1 cellular context compared by ENCODE assay signal in genomic region chr12:106941481-106942156, GRCh38.
TF ChIP-seq lines count a peak whose summit lies in the region.

No MANE protein-coding gene starts in this region.

TF ChIP-seq in K562, 482 proteins besides CTCF, POLR2A, EP300 and RAD21 (continued from another document and continues in another):
- TF ChIP-seq SLC30A9 (CRISPR knock-in tag; IDR thresholded peaks at IDR 0.05) = no peak
- no peak for TF ChIP-seq ESRRA (IDR thresholded peaks at IDR 0.05; ENCODE audit: borderline replicate concordance, low read depth)
- TF ChIP-seq ZNF707 (CRISPR knock-in tag; conservative IDR thresholded peaks at IDR 0.05) = no peak
- TF ChIP-seq CREB3L1 (IDR thresholded peaks at IDR 0.05; ENCODE audit: borderline replicate concordance, low read depth) = no peak
- no peak for TF ChIP-seq JUNB (CRISPR knock-in tag; conservative IDR thresholded peaks at IDR 0.05)
- TF ChIP-seq PHB (CRISPR knock-in tag; IDR thresholded peaks at IDR 0.05) = no peak
- TF ChIP-seq TSC22D4 (tag; IDR thresholded peaks at IDR 0.05) = no peak
- TF ChIP-seq CTCFL (IDR thresholded peaks at IDR 0.05; ENCODE audit: borderline replicate concordance, insufficient read depth, low read depth, low read length, poor library complexity, severe bottlenecking) = no peak
- TF ChIP-seq ZFP91 (CRISPR knock-in tag; IDR thresholded peaks at IDR 0.05) = no peak
- no peak for TF ChIP-seq ZSCAN29 (IDR thresholded peaks at IDR 0.05)
- TF ChIP-seq, protein P1, sequence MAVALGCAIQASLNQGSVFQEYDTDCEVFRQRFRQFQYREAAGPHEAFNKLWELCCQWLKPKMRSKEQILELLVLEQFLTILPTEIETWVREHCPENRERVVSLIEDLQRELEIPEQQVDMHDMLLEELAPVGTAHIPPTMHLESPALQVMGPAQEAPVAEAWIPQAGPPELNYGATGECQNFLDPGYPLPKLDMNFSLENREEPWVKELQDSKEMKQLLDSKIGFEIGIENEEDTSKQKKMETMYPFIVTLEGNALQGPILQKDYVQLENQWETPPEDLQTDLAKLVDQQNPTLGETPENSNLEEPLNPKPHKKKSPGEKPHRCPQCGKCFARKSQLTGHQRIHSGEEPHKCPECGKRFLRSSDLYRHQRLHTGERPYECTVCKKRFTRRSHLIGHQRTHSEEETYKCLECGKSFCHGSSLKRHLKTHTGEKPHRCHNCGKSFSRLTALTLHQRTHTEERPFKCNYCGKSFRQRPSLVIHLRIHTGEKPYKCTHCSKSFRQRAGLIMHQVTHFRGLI (CRISPR knock-in tag; IDR thresholded peaks at IDR 0.05) = no peak
- TF ChIP-seq HSF4 (CRISPR knock-in tag; IDR thresholded peaks at IDR 0.05; ENCODE audit: borderline replicate concordance) = no peak
- TF ChIP-seq HDAC8 (tag; IDR thresholded peaks at IDR 0.05) = no peak
- TF ChIP-seq ZNF324 (CRISPR knock-in tag; IDR thresholded peaks at IDR 0.05) = no peak
- TF ChIP-seq DPF2 (IDR thresholded peaks at IDR 0.05) = peak; percentile 87
- no peak for TF ChIP-seq ZNF140 (CRISPR knock-in tag; IDR thresholded peaks at IDR 0.05)
- no peak for TF ChIP-seq MTA3 (IDR thresholded peaks at IDR 0.05; ENCODE audit: borderline replicate concordance)
- no peak for TF ChIP-seq ZBTB11 (CRISPR knock-in tag; IDR thresholded peaks at IDR 0.05)
- no peak for TF ChIP-seq ZNF239 (CRISPR knock-in tag; IDR thresholded peaks at IDR 0.05)
- TF ChIP-seq HCFC1 (IDR thresholded peaks at IDR 0.05; ENCODE audit: low read depth, low read length) = no peak
- no peak for TF ChIP-seq PCBP1 (IDR thresholded peaks at IDR 0.05; ENCODE audit: low read depth, low read length, poor library complexity, severe bottlenecking)
- TF ChIP-seq IRF1 (CRISPR knock-in tag; IDR thresholded peaks at IDR 0.05; ENCODE audit: borderline replicate concordance) = no peak
- peak; percentile 88 for TF ChIP-seq SMARCE1 (IDR thresholded peaks at IDR 0.05)
- peak; percentile 95 for TF ChIP-seq MEF2D (tag; conservative IDR thresholded peaks at IDR 0.05; ENCODE audit: low read depth)
- TF ChIP-seq ZNF586 (CRISPR knock-in tag; conservative IDR thresholded peaks at IDR 0.05) = no peak
- 0 out of 2 replicates have a peak, but pooled peaks have one; percentile 24 for TF ChIP-seq ATF7 (IDR thresholded peaks at IDR 0.05)
- TF ChIP-seq, protein P2, sequence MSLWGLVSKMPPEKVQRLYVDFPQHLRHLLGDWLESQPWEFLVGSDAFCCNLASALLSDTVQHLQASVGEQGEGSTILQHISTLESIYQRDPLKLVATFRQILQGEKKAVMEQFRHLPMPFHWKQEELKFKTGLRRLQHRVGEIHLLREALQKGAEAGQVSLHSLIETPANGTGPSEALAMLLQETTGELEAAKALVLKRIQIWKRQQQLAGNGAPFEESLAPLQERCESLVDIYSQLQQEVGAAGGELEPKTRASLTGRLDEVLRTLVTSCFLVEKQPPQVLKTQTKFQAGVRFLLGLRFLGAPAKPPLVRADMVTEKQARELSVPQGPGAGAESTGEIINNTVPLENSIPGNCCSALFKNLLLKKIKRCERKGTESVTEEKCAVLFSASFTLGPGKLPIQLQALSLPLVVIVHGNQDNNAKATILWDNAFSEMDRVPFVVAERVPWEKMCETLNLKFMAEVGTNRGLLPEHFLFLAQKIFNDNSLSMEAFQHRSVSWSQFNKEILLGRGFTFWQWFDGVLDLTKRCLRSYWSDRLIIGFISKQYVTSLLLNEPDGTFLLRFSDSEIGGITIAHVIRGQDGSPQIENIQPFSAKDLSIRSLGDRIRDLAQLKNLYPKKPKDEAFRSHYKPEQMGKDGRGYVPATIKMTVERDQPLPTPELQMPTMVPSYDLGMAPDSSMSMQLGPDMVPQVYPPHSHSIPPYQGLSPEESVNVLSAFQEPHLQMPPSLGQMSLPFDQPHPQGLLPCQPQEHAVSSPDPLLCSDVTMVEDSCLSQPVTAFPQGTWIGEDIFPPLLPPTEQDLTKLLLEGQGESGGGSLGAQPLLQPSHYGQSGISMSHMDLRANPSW (CRISPR knock-in tag; IDR thresholded peaks at IDR 0.05) = no peak
- no peak for TF ChIP-seq PRPF4 (IDR thresholded peaks at IDR 0.05; ENCODE audit: insufficient read depth, low read depth, low read length, poor library complexity, severe bottlenecking)
- no peak for TF ChIP-seq CREB1 (IDR thresholded peaks at IDR 0.05)
- TF ChIP-seq CREB1 (CRISPR knock-in tag; IDR thresholded peaks at IDR 0.05) = no peak
- TF ChIP-seq SIRT6 (IDR thresholded peaks at IDR 0.05; ENCODE audit: low read depth, low read length) = no peak
- TF ChIP-seq ZNF134 (CRISPR knock-in tag; conservative IDR thresholded peaks at IDR 0.05) = peak; percentile 55; the same call in 1 of the 2 replicates
- TF ChIP-seq CREM (IDR thresholded peaks at IDR 0.05; ENCODE audit: low read depth) = peak; percentile 51; the same call in 1 of the 2 replicates
- TF ChIP-seq, protein P3, sequence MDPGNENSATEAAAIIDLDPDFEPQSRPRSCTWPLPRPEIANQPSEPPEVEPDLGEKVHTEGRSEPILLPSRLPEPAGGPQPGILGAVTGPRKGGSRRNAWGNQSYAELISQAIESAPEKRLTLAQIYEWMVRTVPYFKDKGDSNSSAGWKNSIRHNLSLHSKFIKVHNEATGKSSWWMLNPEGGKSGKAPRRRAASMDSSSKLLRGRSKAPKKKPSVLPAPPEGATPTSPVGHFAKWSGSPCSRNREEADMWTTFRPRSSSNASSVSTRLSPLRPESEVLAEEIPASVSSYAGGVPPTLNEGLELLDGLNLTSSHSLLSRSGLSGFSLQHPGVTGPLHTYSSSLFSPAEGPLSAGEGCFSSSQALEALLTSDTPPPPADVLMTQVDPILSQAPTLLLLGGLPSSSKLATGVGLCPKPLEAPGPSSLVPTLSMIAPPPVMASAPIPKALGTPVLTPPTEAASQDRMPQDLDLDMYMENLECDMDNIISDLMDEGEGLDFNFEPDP (CRISPR knock-in tag; IDR thresholded peaks at IDR 0.05) = no peak
- TF ChIP-seq CUX1 (CRISPR knock-in tag; IDR thresholded peaks at IDR 0.05) = no peak
- no peak for TF ChIP-seq ZNF253 (CRISPR knock-in tag; conservative IDR thresholded peaks at IDR 0.05)
- no peak for TF ChIP-seq ZC3H8 (IDR thresholded peaks at IDR 0.05)
- no peak for TF ChIP-seq NCOA4 (IDR thresholded peaks at IDR 0.05; ENCODE audit: partially characterized antibody)
- no peak for TF ChIP-seq ZNF785 (CRISPR knock-in tag; IDR thresholded peaks at IDR 0.05)
- no peak for TF ChIP-seq POLR2G (IDR thresholded peaks at IDR 0.05; ENCODE audit: low read depth, low read length)
- TF ChIP-seq ZNF699 (CRISPR knock-in tag; IDR thresholded peaks at IDR 0.05; ENCODE audit: insufficient replicate concordance) = no peak
- no peak for TF ChIP-seq ZBTB17 (CRISPR knock-in tag; IDR thresholded peaks at IDR 0.05)
- TF ChIP-seq ILK (tag; IDR thresholded peaks at IDR 0.05; ENCODE audit: borderline replicate concordance, low read depth) = no peak
